21 cellular contexts compared by ENCODE assay signal in the genomic region with DNA sequence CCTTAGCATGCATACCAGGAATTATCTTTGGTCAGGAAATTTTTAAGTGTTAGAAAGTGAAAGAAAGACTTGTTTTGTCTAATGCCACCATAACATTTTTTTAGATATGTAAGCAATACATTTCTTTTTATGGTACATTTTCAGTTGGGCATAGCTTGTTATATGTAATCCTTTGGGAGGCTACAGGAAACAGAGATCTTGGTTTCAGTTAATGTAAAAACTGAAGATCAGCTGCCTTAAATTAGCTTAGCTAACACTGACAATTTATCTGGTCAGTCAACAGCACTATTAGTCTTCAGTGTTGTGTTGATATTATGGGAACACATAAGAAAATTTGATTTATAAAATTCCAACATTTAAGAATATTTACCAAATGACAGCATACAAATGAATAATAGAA.
DNase-seq lines count a peak whose midpoint lies in the region; ATAC-seq, FAIRE-seq and TF ChIP-seq lines count a peak whose summit lies in the region.
"Had no signal": no experiment of that assay in that cellular context is flagged by ENCODE, and none has a peak within 500 bp of the region (broad histone marks: within the 10 kb centered on the region; RNA-seq: fewer than 3 reads in every experiment).

No MANE protein-coding gene starts in this region.

- H3K9me3 ChIP-seq in SK-N-MC (ENCODE audit: low read depth, low read length) (no peaks in the 10 kb centered on the region), tibial nerve (no peaks in the 10 kb centered on the region)
- H3K9me3 ChIP-seq: A549, HAP-1, SJSA1 had no signal

- H3K27ac ChIP-seq in SK-N-MC: peak overlapping the region; percentile 7; the same call in 1 of the 2 replicates
- H3K27ac ChIP-seq in tibial nerve: no peak overlapping the region
- H3K27ac ChIP-seq: A549, SJSA1 had no signal

- H3K4me3 ChIP-seq in SK-N-MC (no peak overlapping the region), tibial nerve (no peak overlapping the region)
- H3K4me3 ChIP-seq: A549, GM23338, HAP-1, SJSA1 had no signal

- no peak overlapping the region for H3K9ac ChIP-seq in SK-N-MC (ENCODE audit: insufficient read length)

- ATAC-seq in GM21825 (IDR thresholded peaks at IDR 0.05; ENCODE audit: unreplicated experiment) (peak; percentile 64), HG03045 (IDR thresholded peaks at IDR 0.05; ENCODE audit: unreplicated experiment) (no peak)
- ATAC-seq: A549, GM23338, Right ventricle myocardium inferior had no signal

- H3K36me3 ChIP-seq in SK-N-MC (ENCODE audit: insufficient read depth, low read length): peaks cover 36% of the 10 kb centered on the region
- H3K36me3 ChIP-seq in tibial nerve: peaks cover 0 to 67% (median 10%) of the 10 kb centered on the region in 3 donors

- no peaks in the 10 kb centered on the region for H3K27me3 ChIP-seq in tibial nerve
- H3K27me3 ChIP-seq: SJSA1 had no signal

- H3K4me1 ChIP-seq in tibial nerve: no peaks in the 10 kb centered on the region
- H3K4me1 ChIP-seq: A549, HAP-1, SJSA1 had no signal

- no peak for TF ChIP-seq EP300 in tibial nerve (IDR thresholded peaks at IDR 0.05)

- TF ChIP-seq POLR2A in tibial nerve (IDR thresholded peaks at IDR 0.05): no peak

- TF ChIP-seq CTCF in D721Med (IDR thresholded peaks at IDR 0.05; ENCODE audit: insufficient read depth, missing control alignments) (no peak), tibial nerve (IDR thresholded peaks at IDR 0.05) (no peak)

- DNase-seq in D721Med (ENCODE audit: insufficient read length, low spot score): no peak
- DNase-seq in SK-N-MC (ENCODE audit: low read depth, low spot score): no peak
- no peak for DNase-seq in tibial nerve (ENCODE audit: low spot score in 2 of 2)
- no peak for DNase-seq in occipital lobe (lab: John Stamatoyannopoulos, UW)
- DNase-seq in DMS53 treated with DMSO at 0.1 percent for 48 hours (lab: John Stamatoyannopoulos, UW; ENCODE audit: unreplicated experiment): no peak
- DNase-seq: CD4-positive, CD25-positive, alpha-beta regulatory T cell; COR-L47; DMS153; GDM1; NCI-H1417 treated with DMSO at 0.1 percent for 48 hours; NCI-H187 treated with DMSO at 0.1 percent for 48 hours; NCI-H2107; NCI-H446 treated with DMSO at 0.1 percent for 48 hours; NCI-H526 treated with DMSO at 0.1 percent for 48 hours had no signal

- FAIRE-seq in D721Med (lab: Jason Lieb, UNC): peak; percentile 35
- FAIRE-seq: A549 had no signal
